ENCODE assay signal across 28 cellular contexts in the genomic region with DNA sequence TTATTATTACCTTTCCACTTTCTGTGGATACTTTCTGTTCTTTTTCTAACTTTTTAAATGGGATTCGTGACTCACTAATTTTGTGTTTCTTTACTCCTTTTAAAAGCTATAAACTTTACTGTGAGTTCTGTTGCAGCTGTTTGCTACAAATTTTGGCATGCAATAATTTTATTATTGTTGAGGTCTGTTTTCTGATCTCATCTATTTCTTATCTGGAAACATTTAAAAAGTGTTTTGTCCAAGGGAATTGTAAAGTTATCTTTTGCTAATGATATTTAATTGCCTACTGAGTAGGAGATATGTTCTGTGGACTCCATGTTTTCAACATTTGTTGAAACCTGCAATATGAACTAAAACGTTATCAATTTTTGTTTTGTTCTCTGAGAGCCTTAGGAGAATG.
"Had no signal": no experiment of that assay in that cellular context is flagged by ENCODE, and none has a peak within 500 bp of the region (broad histone marks: within the 10 kb centered on the region; RNA-seq: fewer than 3 reads in every experiment).

No MANE protein-coding gene starts in this region.

- H3K27me3 ChIP-seq: adrenal gland, body of pancreas, foreskin keratinocyte, heart left ventricle had no signal

- H3K9me3 ChIP-seq: gastrocnemius medialis had no signal

- H3K36me3 ChIP-seq: adrenal gland, gastrocnemius medialis, heart left ventricle, WERI-Rb-1 had no signal

- DNase-seq: activated B cell treated with CpG ODN at 0.5 μM for 24 hours; activated CD4-positive, alpha-beta T cell treated with anti-CD3 and anti-CD28 coated beads for 48 hours; activated CD4-positive, alpha-beta T cell treated with anti-CD3 and anti-CD28 coated beads, Interleukin-2, amount 50 U/mL, for 1 hour; activated CD4-positive, alpha-beta T cell treated with anti-CD3 and anti-CD28 coated beads, Interleukin-2, amount 50 U/mL, for 48 hours; activated CD8-positive, alpha-beta memory T cell treated with anti-CD3 and anti-CD28 coated beads for 24 hours; activated CD8-positive, alpha-beta T cell treated with anti-CD3 and anti-CD28 coated beads for 36 hours; activated effector memory CD4-positive, alpha-beta T cell treated with Interleukin-2 at 50 U/mL for 16 hours; activated gamma-delta T cell treated with Interleukin-2 at 50 U/mL for 16 hours; activated naive CD4-positive, alpha-beta T cell treated with anti-CD3 and anti-CD28 coated beads for 36 hours; activated naive CD8-positive, alpha-beta T cell treated with anti-CD3 and anti-CD28 coated beads for 36 hours; activated naive CD8-positive, alpha-beta T cell treated with anti-CD3 and anti-CD28 coated beads, Interleukin-2, amount 50 U/mL, for 24 hours; activated T-cell treated with anti-CD3 and anti-CD28 coated beads, Interleukin-2, amount 50 U/mL, for 4 hours; amygdala; body of pancreas; caudate nucleus; effector CD8-positive, alpha-beta T cell; foreskin keratinocyte; gastrocnemius medialis; heart left ventricle; T-helper 1 cell; T-helper 17 cell; T1000; WERI-Rb-1 had no signal

- H3K4me3 ChIP-seq: adrenal gland, body of pancreas, gastrocnemius medialis, heart left ventricle had no signal

- FAIRE-seq: colon had no signal

- H3K27ac ChIP-seq: adrenal gland, body of pancreas, foreskin keratinocyte, gastrocnemius medialis, heart left ventricle, WERI-Rb-1 had no signal

- ATAC-seq: activated CD4-positive, CD25-positive, alpha-beta regulatory T cell treated with anti-CD3 and anti-CD28 coated beads, Interleukin-2, amount 50 U/mL, for 24 hours; activated CD8-positive, alpha-beta T cell treated with anti-CD3 and anti-CD28 coated beads for 36 hours; activated naive CD8-positive, alpha-beta T cell treated with anti-CD3 and anti-CD28 coated beads, Interleukin-2, amount 50 U/mL, for 24 hours; activated T-cell treated with anti-CD3 and anti-CD28 coated beads, Interleukin-2, amount 50 U/mL, for 4 hours; activated T-helper 17 cell treated with anti-CD3 and anti-CD28 coated beads, Interleukin-2, amount 50 U/mL, for 72 hours; body of pancreas; esophagus mucosa; foreskin keratinocyte; gastrocnemius medialis; T-helper 17 cell had no signal

- H3K4me1 ChIP-seq: adrenal gland, body of pancreas had no signal
